ENCODE assay signal across 1 cellular context in genomic region chr15:36361351-36361870, GRCh38.
A peak's percentile ranks its signal among the peaks of the same experiment; 100 is the strongest.
TF ChIP-seq lines count a peak whose summit lies in the region.

No MANE protein-coding gene starts in this region.

TF ChIP-seq in SK-N-SH, 30 proteins besides CTCF, POLR2A, EP300 and RAD21 (continued from another document):
- TF ChIP-seq USF2 (IDR thresholded peaks at IDR 0.05; ENCODE audit: borderline replicate concordance, low read depth, low read length) (no peak), PBX3 (IDR thresholded peaks at IDR 0.05) (peak; percentile 58), FOSL2 (IDR thresholded peaks at IDR 0.05; ENCODE audit: borderline replicate concordance, low read depth) (peak; percentile 60), GATA2 (CRISPR knock-in tag; IDR thresholded peaks at IDR 0.05) (no peak), EZH2phosphoT487 (IDR thresholded peaks at IDR 0.05; ENCODE audit: borderline replicate concordance, low read depth) (no peak), CHD2 (IDR thresholded peaks at IDR 0.05; ENCODE audit: low read length, partially characterized antibody) (no peak), POLR2AphosphoS5 (IDR thresholded peaks at IDR 0.05; ENCODE audit: low read depth, low read length) (no peak), NFIC (IDR thresholded peaks at IDR 0.05; ENCODE audit: borderline replicate concordance) (0 out of 2 replicates have a peak, but pooled peaks have one; percentile 27), FOXJ3 (CRISPR knock-in tag; IDR thresholded peaks at IDR 0.05) (no peak), FOXM1 (IDR thresholded peaks at IDR 0.05; ENCODE audit: low read depth) (no peak), RFX5 (IDR thresholded peaks at IDR 0.05; ENCODE audit: low read length) (no peak), JUND (IDR thresholded peaks at IDR 0.05) (peak; percentile 59), GABPA (IDR thresholded peaks at IDR 0.05; ENCODE audit: low read depth) (no peak)
- TF ChIP-seq, protein P1, sequence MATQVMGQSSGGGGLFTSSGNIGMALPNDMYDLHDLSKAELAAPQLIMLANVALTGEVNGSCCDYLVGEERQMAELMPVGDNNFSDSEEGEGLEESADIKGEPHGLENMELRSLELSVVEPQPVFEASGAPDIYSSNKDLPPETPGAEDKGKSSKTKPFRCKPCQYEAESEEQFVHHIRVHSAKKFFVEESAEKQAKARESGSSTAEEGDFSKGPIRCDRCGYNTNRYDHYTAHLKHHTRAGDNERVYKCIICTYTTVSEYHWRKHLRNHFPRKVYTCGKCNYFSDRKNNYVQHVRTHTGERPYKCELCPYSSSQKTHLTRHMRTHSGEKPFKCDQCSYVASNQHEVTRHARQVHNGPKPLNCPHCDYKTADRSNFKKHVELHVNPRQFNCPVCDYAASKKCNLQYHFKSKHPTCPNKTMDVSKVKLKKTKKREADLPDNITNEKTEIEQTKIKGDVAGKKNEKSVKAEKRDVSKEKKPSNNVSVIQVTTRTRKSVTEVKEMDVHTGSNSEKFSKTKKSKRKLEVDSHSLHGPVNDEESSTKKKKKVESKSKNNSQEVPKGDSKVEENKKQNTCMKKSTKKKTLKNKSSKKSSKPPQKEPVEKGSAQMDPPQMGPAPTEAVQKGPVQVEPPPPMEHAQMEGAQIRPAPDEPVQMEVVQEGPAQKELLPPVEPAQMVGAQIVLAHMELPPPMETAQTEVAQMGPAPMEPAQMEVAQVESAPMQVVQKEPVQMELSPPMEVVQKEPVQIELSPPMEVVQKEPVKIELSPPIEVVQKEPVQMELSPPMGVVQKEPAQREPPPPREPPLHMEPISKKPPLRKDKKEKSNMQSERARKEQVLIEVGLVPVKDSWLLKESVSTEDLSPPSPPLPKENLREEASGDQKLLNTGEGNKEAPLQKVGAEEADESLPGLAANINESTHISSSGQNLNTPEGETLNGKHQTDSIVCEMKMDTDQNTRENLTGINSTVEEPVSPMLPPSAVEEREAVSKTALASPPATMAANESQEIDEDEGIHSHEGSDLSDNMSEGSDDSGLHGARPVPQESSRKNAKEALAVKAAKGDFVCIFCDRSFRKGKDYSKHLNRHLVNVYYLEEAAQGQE (IDR thresholded peaks at IDR 0.05; ENCODE audit: low read depth, low read length) = no peak
TF ChIP-seq in SK-N-SH: peak in this region for 4.
